ENCODE assay signal across 12 cellular contexts in genomic region chr4:145012841-145013240, GRCh38.
DNase-seq lines count a peak whose midpoint lies in the region; ATAC-seq and TF ChIP-seq lines count a peak whose summit lies in the region.
"Had no signal": no experiment of that assay in that cellular context is flagged by ENCODE, and none has a peak within 500 bp of the region (broad histone marks: within the 10 kb centered on the region; RNA-seq: fewer than 3 reads in every experiment).

No MANE protein-coding gene starts in this region.

- H3K9me3 ChIP-seq in mesodermal cell (ENCODE audit: control insufficient read depth, low read length): no peaks in the 10 kb centered on the region

- ATAC-seq in HG03469 (IDR thresholded peaks at IDR 0.05; ENCODE audit: unreplicated experiment) (no peak), HG03457 (IDR thresholded peaks at IDR 0.05; ENCODE audit: unreplicated experiment) (no peak)

- peaks cover 6% of the 10 kb centered on the region for H3K4me1 ChIP-seq in mesodermal cell (ENCODE audit: control insufficient read depth, insufficient read depth, low read length, poor library complexity, severe bottlenecking)

- TF ChIP-seq POLR2A in NB4 (IDR thresholded peaks at IDR 0.05; ENCODE audit: extremely low read depth, insufficient read length): no peak

- peaks cover 13% of the 10 kb centered on the region for H3K36me3 ChIP-seq in mesodermal cell (ENCODE audit: control insufficient read depth, insufficient read depth, low read length)

- no peak for TF ChIP-seq CTCF in NB4 (IDR thresholded peaks at IDR 0.05; ENCODE audit: low read depth, low read length)

- peak overlapping the region; percentile 71 for H3K27ac ChIP-seq in mesodermal cell (ENCODE audit: low read depth, low read length, severe bottlenecking)

- H3K4me3 ChIP-seq in NB4 (ENCODE audit: low read depth, low read length): no peak overlapping the region
- H3K4me3 ChIP-seq in mesodermal cell (ENCODE audit: extremely low read depth, insufficient read depth, low read length, poor library complexity, severe bottlenecking): no peak overlapping the region

- peak; percentile 17 for DNase-seq in DMS53 treated with DMSO at 0.1 percent for 48 hours (lab: John Stamatoyannopoulos, UW; ENCODE audit: unreplicated experiment)
- DNase-seq in NB4 (ENCODE audit: low read depth): peak; percentile 51
- peak; percentile 23 for DNase-seq in dedifferentiated amniotic fluid mesenchymal stem cell (ENCODE audit: extremely low spot score)
- DNase-seq in KG1 (lab: John Stamatoyannopoulos, UW): no peak
- no peak for DNase-seq in HUDEP-2 (lab: John Stamatoyannopoulos, UW; ENCODE audit: unreplicated experiment in 76 of 76)
- DNase-seq: activated CD8-positive, alpha-beta memory T cell treated with anti-CD3 and anti-CD28 coated beads for 24 hours; head of caudate nucleus; NCI-H2029 treated with DMSO at 0.1 percent for 48 hours; stimulated activated CD4-positive, alpha-beta T cell treated with anti-CD3 and anti-CD28 coated beads, Interleukin-4, amount 100 ng/mL, for 24 hours had no signal

Comparison
In these comparisons a context has a peak if more than half of its experiments do, and no peak if none do; other contexts are left out.
1. DNase-seq: peak in DMS53 treated with DMSO at 0.1 percent for 48 hours (single experiment), NB4 (single experiment) and dedifferentiated amniotic fluid mesenchymal stem cell (single experiment); none in KG1 (single experiment) and HUDEP-2 (0 of 76).